ENCODE assay signal across 8 cellular contexts in genomic region chr7:50308301-50309129, GRCh38. TPM values are rescaled to one million over a fixed set of nuclear protein-coding genes. Genes with fewer than 3 reads are reported as not detected.
DNase-seq lines count a peak whose midpoint lies in the region; ATAC-seq and TF ChIP-seq lines count a peak whose summit lies in the region.

No MANE protein-coding gene starts in this region.

- H3K9me3 Mint-ChIP-seq in endodermal cell: no peaks in the 10 kb centered on the region

- no peak overlapping the region for H2BK5ac ChIP-seq in mesenchymal stem cell (ENCODE audit: low read depth, low read length, poor library complexity, severe bottlenecking)

- BruUV-seq in OCI-LY7 (replicated peaks; lab: Mats Ljungman, UMichigan): no TSS peak

- H3K79me2 ChIP-seq in OCI-LY7 (ENCODE audit: insufficient read depth, low read depth, low read length): peaks cover 85% of the 10 kb centered on the region

- H3K4me2 ChIP-seq in OCI-LY7 (ENCODE audit: low read length) (peak overlapping the region; percentile 99), mesenchymal stem cell (ENCODE audit: low read length, poor library complexity, severe bottlenecking) (no peak overlapping the region)

- H2AK5ac ChIP-seq in mesenchymal stem cell (ENCODE audit: low read length, severe bottlenecking): no peak overlapping the region

- peaks cover 34% of the 10 kb centered on the region for H3K27me3 Mint-ChIP-seq in endodermal cell (ENCODE audit: insufficient read depth)

- peaks cover 10% of the 10 kb centered on the region for H3K4me1 Mint-ChIP-seq in endodermal cell

- H3K9ac ChIP-seq in mesenchymal stem cell (ENCODE audit: low read length) (no peak overlapping the region), endodermal cell (ENCODE audit: extremely low read depth, low read length, poor library complexity, severe bottlenecking) (no peak overlapping the region)

- POLR2A ChIA-PET in OCI-LY7 (lab: Charles Lee): interaction anchor here (0.6 to 14.5 kb wide), 19 partner anchors 13 to 160 kb away, joined by 3 to 293 read pairs (median 6); no protein-coding TSS in a partner anchor

- H3K27ac Mint-ChIP-seq in endodermal cell: no peak overlapping the region

- no peak overlapping the region for H2BK12ac ChIP-seq in mesenchymal stem cell (ENCODE audit: low read length in 2 of 2)

- H3K4ac ChIP-seq in mesenchymal stem cell (ENCODE audit: low read depth in 1 of 2, low read length in 2 of 2): no peak overlapping the region

- H3K9me3 ChIP-seq in OCI-LY7 (ENCODE audit: low read length) (no peaks in the 10 kb centered on the region), vagina (no peaks in the 10 kb centered on the region), mesenchymal stem cell (ENCODE audit: control insufficient read depth, low read length) (no peaks in the 10 kb centered on the region), endodermal cell (ENCODE audit: control insufficient read depth, low read length) (no peaks in the 10 kb centered on the region)
- no peaks in the 10 kb centered on the region for H3K9me3 ChIP-seq in effector memory CD4-positive, alpha-beta T cell (ENCODE audit: control insufficient read depth, low read length)

- peaks cover 7% of the 10 kb centered on the region; the same call in 1 of the 2 replicates for H4K20me1 ChIP-seq in OCI-LY7 (ENCODE audit: insufficient read depth, low read length)

- CTCF ChIA-PET in OCI-LY7 (lab: Charles Lee; ENCODE audit: unreplicated experiment): interaction anchor here (0.6 to 2.0 kb wide), 4 partner anchors 30 to 155 kb away, joined by 3 to 7 read pairs (median 4); no protein-coding TSS in a partner anchor

- WGBS in mesenchymal stem cell: 79% methylated on average over 13 of the region's 14 CpGs
- 78 to 88% methylated on average over 6 to 14 of the region's 14 CpGs for whole genome bisulfite sequencing in endodermal cell (ENCODE audit: insufficient coverage in 1 of 2, insufficient read length in 1 of 2), 2 experiments

- H2BK15ac ChIP-seq in mesenchymal stem cell (ENCODE audit: low read depth, poor library complexity, severe bottlenecking): no peak overlapping the region

- no peak overlapping the region for H2BK120ac ChIP-seq in mesenchymal stem cell (ENCODE audit: low read depth, low read length)

- H3K18ac ChIP-seq in mesenchymal stem cell (ENCODE audit: low read depth in 1 of 2, low read length in 2 of 2): no peak overlapping the region

- H3K36me3 ChIP-seq in OCI-LY7 (ENCODE audit: insufficient read depth, low read length): peaks cover 24% of the 10 kb centered on the region
- H3K36me3 ChIP-seq in effector memory CD4-positive, alpha-beta T cell (ENCODE audit: control insufficient read depth, insufficient read depth, low read length): peaks cover 4% of the 10 kb centered on the region
- H3K36me3 ChIP-seq in vagina: no peaks in the 10 kb centered on the region
- H3K36me3 ChIP-seq in mesenchymal stem cell (ENCODE audit: control insufficient read depth in 1 of 2, insufficient read depth in 2 of 2, low read depth in 1 of 2, low read length in 2 of 2): no peaks in the 10 kb centered on the region
- H3K36me3 ChIP-seq in endodermal cell (ENCODE audit: control insufficient read depth, insufficient read depth, low read length): no peaks in the 10 kb centered on the region

- no peaks in the 10 kb centered on the region for H3K36me3 Mint-ChIP-seq in endodermal cell (ENCODE audit: low read depth)

- no peak overlapping the region for H3K14ac ChIP-seq in mesenchymal stem cell (ENCODE audit: low read length in 2 of 2)

- H4K91ac ChIP-seq in mesenchymal stem cell (ENCODE audit: low read length): no peak overlapping the region

- peak; percentile 53 to 54 for DNase-seq in stimulated activated CD4-positive, alpha-beta T cell treated with anti-CD3 and anti-CD28 coated beads, Interleukin-2, amount 100 ng/mL, for 24 hours
- DNase-seq in stimulated activated CD4-positive, alpha-beta T cell treated with anti-CD3 and anti-CD28 coated beads, Interleukin-4, amount 100 ng/mL, for 4 hours: no peak
- peak; percentile 73 for DNase-seq in OCI-LY7 (ENCODE audit: low spot score)
- DNase-seq in effector memory CD4-positive, alpha-beta T cell: no peak
- DNase-seq in vagina (ENCODE audit: extremely low spot score in 2 of 2): no peak
- no peak for DNase-seq in mesenchymal stem cell
- DNase-seq in endodermal cell: no peak

- H3K27ac ChIP-seq in OCI-LY7 (ENCODE audit: low read depth, low read length, poor library complexity, severe bottlenecking) (peak overlapping the region; percentile 86), vagina (peak overlapping the region; percentile 18), mesenchymal stem cell (ENCODE audit: low read length, poor library complexity, severe bottlenecking) (no peak overlapping the region), endodermal cell (ENCODE audit: low read depth, low read length) (no peak overlapping the region)
- peak overlapping the region; percentile 86 for H3K27ac ChIP-seq in effector memory CD4-positive, alpha-beta T cell (ENCODE audit: insufficient read depth, low read length, poor library complexity, severe bottlenecking)

- no peak overlapping the region for H3K4me3 Mint-ChIP-seq in endodermal cell

- no peak overlapping the region for H3K23ac ChIP-seq in mesenchymal stem cell (ENCODE audit: low read length in 2 of 2)

- ATAC-seq in HG03097 (IDR thresholded peaks at IDR 0.05; ENCODE audit: low FRiP score, unreplicated experiment): no peak

- H3K4me1 ChIP-seq in OCI-LY7 (ENCODE audit: insufficient read depth, low read length, poor library complexity, severe bottlenecking) (peaks cover 36% of the 10 kb centered on the region), vagina (no peaks in the 10 kb centered on the region), mesenchymal stem cell (ENCODE audit: control insufficient read depth, insufficient read depth, low read depth, low read length) (peaks cover 11% of the 10 kb centered on the region), endodermal cell (ENCODE audit: control insufficient read depth, insufficient read depth, low read length) (peaks cover 5% of the 10 kb centered on the region)
- H3K4me1 ChIP-seq in effector memory CD4-positive, alpha-beta T cell (ENCODE audit: control insufficient read depth, insufficient read depth, low read length, poor library complexity, severe bottlenecking): peaks cover 28% of the 10 kb centered on the region

- no peaks in the 10 kb centered on the region for H3K9me2 ChIP-seq in OCI-LY7 (ENCODE audit: insufficient read depth, low read length)

- peak overlapping the region; percentile 32; the same call in 1 of the 2 replicates for H2AFZ ChIP-seq in OCI-LY7 (ENCODE audit: low read length)
- no peak overlapping the region for H2AFZ ChIP-seq in mesenchymal stem cell (ENCODE audit: low read depth, low read length)

- TF ChIP-seq CTCF in OCI-LY7 (conservative IDR thresholded peaks at IDR 0.05; ENCODE audit: low read length) (no peak), vagina (IDR thresholded peaks at IDR 0.05) (no peak), endodermal cell (conservative IDR thresholded peaks at IDR 0.05) (no peak)

- H3K79me1 ChIP-seq in mesenchymal stem cell (replicated peaks; ENCODE audit: low read length, poor library complexity, severe bottlenecking): no peaks in the 10 kb centered on the region

- peak overlapping the region; percentile 71 for H3K4me3 ChIP-seq in OCI-LY7 (ENCODE audit: low read depth, low read length, poor library complexity, severe bottlenecking)
- peak overlapping the region; percentile 79 for H3K4me3 ChIP-seq in effector memory CD4-positive, alpha-beta T cell (ENCODE audit: insufficient read depth, low read depth, low read length, poor library complexity, severe bottlenecking)
- H3K4me3 ChIP-seq in vagina: peak overlapping the region in 1 of 2 donors; percentile 11
- H3K4me3 ChIP-seq in mesenchymal stem cell (ENCODE audit: insufficient read depth in 1 of 2, low read depth in 1 of 2, low read length in 2 of 2): no peak overlapping the region
- no peak overlapping the region for H3K4me3 ChIP-seq in endodermal cell (ENCODE audit: low read length)

- no peak for TF ChIP-seq POLR2A in vagina (IDR thresholded peaks at IDR 0.05)

- no peak overlapping the region for H4K8ac ChIP-seq in mesenchymal stem cell (ENCODE audit: low read length)

- no peaks in the 10 kb centered on the region for H3K27me3 ChIP-seq in effector memory CD4-positive, alpha-beta T cell (replicated peaks; ENCODE audit: control insufficient read depth, insufficient read depth, low read length, poor library complexity, severe bottlenecking)
- H3K27me3 ChIP-seq in vagina (no peaks in the 10 kb centered on the region), mesenchymal stem cell (ENCODE audit: control insufficient read depth in 1 of 2, insufficient read depth in 1 of 2, low read length in 2 of 2) (peaks cover 54 to 72% of the 10 kb centered on the region in 2 experiments), endodermal cell (ENCODE audit: control insufficient read depth, insufficient read depth, low read length, poor library complexity, severe bottlenecking) (peaks cover 36% of the 10 kb centered on the region)

- intact Hi-C loops in OCI-LY7 (cut with micrococcal nuclease; ENCODE audit: unreplicated experiment): loop anchor here (1.0 to 5.0 kb wide), 4 partner anchors 40 to 160 kb away; no protein-coding TSS in a partner anchor
- intact Hi-C loops in vagina (cut with DNase I): no loop called here

RNA-seq across cellular contexts. Expression of gene IKZF1, which starts 4.0 kb away (rescaled TPM):
- total RNA-seq in OCI-LY7 (2014; rRNA removed; shearing (Covaris generic)): 90.0 and 108 TPM in 2 replicates
- total RNA-seq in OCI-LY7 (2022) (161 and 163 TPM in 2 replicates), vagina (44.9 TPM), endodermal cell (under 1 TPM; 0.44 to 0.55 TPM)
- polyA plus RNA-seq in mesenchymal stem cell (2013, experiment 1 of 2): 0.01 TPM
- polyA plus RNA-seq in mesenchymal stem cell (2013, experiment 2 of 2): not detected
- polyA plus RNA-seq in endodermal cell (2013, experiment 1 of 2): 3.3 TPM
- 3.6 TPM for polyA plus RNA-seq in endodermal cell (2013, experiment 2 of 2)

Comparison
In these comparisons a context has a peak if more than half of its experiments do, and no peak if none do; other contexts are left out.
1. DNase-seq: peak in stimulated activated CD4-positive, alpha-beta T cell treated with anti-CD3 and anti-CD28 coated beads, Interleukin-2, amount 100 ng/mL, for 24 hours (2 of 2) and OCI-LY7 (single experiment); none in stimulated activated CD4-positive, alpha-beta T cell treated with anti-CD3 and anti-CD28 coated beads, Interleukin-4, amount 100 ng/mL, for 4 hours (0 of 2), effector memory CD4-positive, alpha-beta T cell (0 of 3), vagina (0 of 2), mesenchymal stem cell (single experiment) and endodermal cell (single experiment).
2. H3K27ac ChIP-seq: peak in OCI-LY7 (single experiment), effector memory CD4-positive, alpha-beta T cell (single experiment) and vagina (single experiment); none in mesenchymal stem cell (single experiment) and endodermal cell (single experiment).
3. H3K4me3 ChIP-seq: peak in OCI-LY7 (single experiment) and effector memory CD4-positive, alpha-beta T cell (single experiment); none in mesenchymal stem cell (0 of 2) and endodermal cell (single experiment).
4. RNA of gene IKZF1, which starts 4.0 kb away (total RNA-seq): 90.0 to 163 TPM in OCI-LY7 and 44.9 TPM in vagina (single experiment); 0.44 to 0.55 TPM in endodermal cell; every median in the first group is over 10 times any median in the second.